Comparison of ENCODE assay signal across 15 cellular contexts in the genomic region with DNA sequence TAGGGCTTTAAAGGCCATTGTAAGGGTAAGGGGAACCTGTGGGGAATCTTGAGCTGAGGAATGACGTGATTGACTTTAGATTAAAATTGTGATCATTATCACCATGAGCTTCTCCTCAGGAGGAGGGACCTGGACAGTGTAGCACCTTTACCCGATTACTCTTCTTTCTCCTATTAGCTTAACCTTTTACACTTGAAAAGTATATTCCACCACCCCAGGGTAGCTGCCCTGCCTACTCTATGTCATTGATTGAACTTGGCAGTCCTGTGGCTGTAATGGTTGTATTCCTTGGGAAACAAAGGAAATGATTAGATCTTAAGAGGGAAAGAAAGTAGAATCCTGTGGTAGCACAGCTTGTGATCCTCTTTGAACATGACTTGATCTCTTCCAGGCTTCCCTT. TPM values are rescaled to one million over a fixed set of nuclear protein-coding genes. Genes with fewer than 3 reads are reported as not detected.
"Had no signal": no experiment of that assay in that cellular context is flagged by ENCODE, and none has a peak within 500 bp of the region (broad histone marks: within the 10 kb centered on the region; RNA-seq: fewer than 3 reads in every experiment).

No MANE protein-coding gene starts in this region.

- FAIRE-seq: frontal cortex, islet of Langerhans, pancreas, small intestine had no signal

- H3K36me3 ChIP-seq: heart right ventricle, pancreas, transverse colon had no signal

- H3K4me1 Mint-ChIP-seq: central memory CD8-positive, alpha-beta T cell; stimulated activated effector memory CD8-positive, alpha-beta T cell treated with anti-CD3 and anti-CD28 coated beads, Interleukin-12 subunit alpha, Interleukin-12 subunit beta, amount 100 ng/mL, for 72 hours had no signal

- H3K4me3 ChIP-seq: heart right ventricle, pancreas, transverse colon had no signal

- H3K27ac ChIP-seq: heart right ventricle, pancreas, transverse colon had no signal

- H3K27me3 ChIP-seq: heart right ventricle, pancreas, transverse colon had no signal

- ATAC-seq: activated CD8-positive, alpha-beta T cell treated with anti-CD3 and anti-CD28 coated beads, Interleukin-2, amount 10 ng/mL, durations not matched to agents 7 days and 5 days; heart right ventricle; natural killer cell treated with Interleukin-12 subunit alpha and Interleukin-12 subunit beta and Interleukin-15 and Interleukin-18, amount 100 ng/mL, for 72 hours; pancreas; stimulated activated effector memory CD8-positive, alpha-beta T cell treated with anti-CD3 and anti-CD28 coated beads, Interleukin-12 subunit alpha, Interleukin-12 subunit beta, amount 100 ng/mL, for 72 hours had no signal

- H3K9me3 ChIP-seq: heart right ventricle, pancreas, transverse colon had no signal

- H3K36me3 Mint-ChIP-seq: natural killer cell treated with Interleukin-12 subunit alpha and Interleukin-12 subunit beta and Interleukin-15 and Interleukin-18, amount 100 ng/mL, for 72 hours; stimulated activated effector memory CD8-positive, alpha-beta T cell treated with anti-CD3 and anti-CD28 coated beads, Interleukin-12 subunit alpha, Interleukin-12 subunit beta, amount 100 ng/mL, for 72 hours had no signal

- H3K4me3 Mint-ChIP-seq: activated CD8-positive, alpha-beta T cell treated with anti-CD3 and anti-CD28 coated beads, Interleukin-2, amount 10 ng/mL, durations not matched to agents 7 days and 5 days; activated T-helper 1 cell treated with anti-CD3 and anti-CD28 coated beads, Interleukin-12 subunit alpha, Interleukin-12 subunit beta, Interleukin-2, Interleukin-4 antibody, amounts not matched to agents 30 ng/mL and 10 ng/mL and 1 ng/mL, durations not matched to agents 14 hours and 24 hours and 36 hours; central memory CD8-positive, alpha-beta T cell; natural killer cell treated with Interleukin-12 subunit alpha and Interleukin-12 subunit beta and Interleukin-15 and Interleukin-18, amount 100 ng/mL, for 72 hours; stimulated activated effector memory CD8-positive, alpha-beta T cell treated with anti-CD3 and anti-CD28 coated beads, Interleukin-12 subunit alpha, Interleukin-12 subunit beta, amount 100 ng/mL, for 72 hours had no signal

- H3K9me3 Mint-ChIP-seq: activated T-helper 1 cell treated with anti-CD3 and anti-CD28 coated beads, Interleukin-12 subunit alpha, Interleukin-12 subunit beta, Interleukin-2, Interleukin-4 antibody, amounts not matched to agents 30 ng/mL and 10 ng/mL and 1 ng/mL, durations not matched to agents 14 hours and 24 hours and 36 hours; central memory CD8-positive, alpha-beta T cell; natural killer cell treated with Interleukin-12 subunit alpha and Interleukin-12 subunit beta and Interleukin-15 and Interleukin-18, amount 100 ng/mL, for 72 hours; stimulated activated effector memory CD8-positive, alpha-beta T cell treated with anti-CD3 and anti-CD28 coated beads, Interleukin-12 subunit alpha, Interleukin-12 subunit beta, amount 100 ng/mL, for 72 hours had no signal

- DNase-seq: activated CD4-positive, alpha-beta T cell treated with anti-CD3 and anti-CD28 coated beads for 48 hours; activated CD8-positive, alpha-beta T cell treated with anti-CD3 and anti-CD28 coated beads, Interleukin-2, amount 10 ng/mL, durations not matched to agents 7 days and 5 days; activated naive CD4-positive, alpha-beta T cell; heart right ventricle; pancreas; retina; small intestine; transverse colon had no signal

- H3K27ac Mint-ChIP-seq: activated CD8-positive, alpha-beta T cell treated with anti-CD3 and anti-CD28 coated beads, Interleukin-2, amount 10 ng/mL, durations not matched to agents 7 days and 5 days; activated T-helper 1 cell treated with anti-CD3 and anti-CD28 coated beads, Interleukin-12 subunit alpha, Interleukin-12 subunit beta, Interleukin-2, Interleukin-4 antibody, amounts not matched to agents 30 ng/mL and 10 ng/mL and 1 ng/mL, durations not matched to agents 14 hours and 24 hours and 36 hours; natural killer cell treated with Interleukin-12 subunit alpha and Interleukin-12 subunit beta and Interleukin-15 and Interleukin-18, amount 100 ng/mL, for 72 hours; stimulated activated effector memory CD8-positive, alpha-beta T cell treated with anti-CD3 and anti-CD28 coated beads, Interleukin-12 subunit alpha, Interleukin-12 subunit beta, amount 100 ng/mL, for 72 hours had no signal

RNA-seq across cellular contexts. Expression of a gene that starts 47.7 kb away (rescaled TPM):
- total RNA-seq: T-helper 1 cell treated with Interleukin-12 subunit alpha and Interleukin-12 subunit beta and Interleukin-4 antibody, amounts not matched to agents 30 ng/mL and 1 ng/mL, for 36 hours had no signal
